19 cellular contexts compared by ENCODE assay signal in the genomic region with DNA sequence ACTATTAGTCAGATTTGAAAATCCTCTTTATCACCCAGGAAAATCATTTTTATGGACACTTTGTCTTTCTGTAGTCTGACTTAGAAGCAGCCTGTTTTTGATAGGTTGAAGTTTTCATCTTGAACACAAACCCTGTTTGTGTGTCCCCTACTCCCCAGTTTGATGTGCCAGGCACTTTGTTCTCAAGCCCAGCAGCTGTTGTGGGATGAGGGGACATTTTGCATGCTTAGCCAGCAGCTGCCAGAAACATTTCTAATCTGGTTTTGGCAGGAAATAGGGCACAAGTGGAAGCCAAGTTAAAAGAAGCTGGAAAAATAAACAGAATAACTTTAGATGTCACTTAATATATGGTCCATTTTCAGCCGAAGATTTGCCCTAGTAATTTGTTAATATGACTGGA.
A peak's percentile ranks its signal among the peaks of the same experiment; 100 is the strongest.
DNase-seq lines count a peak whose midpoint lies in the region; ATAC-seq and TF ChIP-seq lines count a peak whose summit lies in the region.
"Had no signal": no experiment of that assay in that cellular context is flagged by ENCODE, and none has a peak within 500 bp of the region (broad histone marks: within the 10 kb centered on the region; RNA-seq: fewer than 3 reads in every experiment).

No MANE protein-coding gene starts in this region.

- peak overlapping the region; percentile 52 for H3K27ac ChIP-seq in layer of hippocampus (ENCODE audit: low read depth, low read length)
- H3K27ac ChIP-seq: colonic mucosa, hepatocyte had no signal

- DNase-seq in astrocyte of the hippocampus (ENCODE audit: low read depth, low spot score) (peak; percentile 49), fibroblast of pulmonary artery (ENCODE audit: low read depth) (peak; percentile 36), superior temporal gyrus (ENCODE audit: extremely low spot score) (peak; percentile 80), HPDE6-E6E7 (ENCODE audit: extremely low spot score) (no peak)
- no peak for DNase-seq in stimulated activated CD4-positive, alpha-beta T cell treated with anti-CD3 and anti-CD28 coated beads, Interleukin-4, amount 100 ng/mL, for 4 hours
- DNase-seq: activated CD8-positive, alpha-beta memory T cell treated with anti-CD3 and anti-CD28 coated beads, Interleukin-2, amount 50 U/mL, for 4 hours; CD8-positive, alpha-beta T cell; colonic mucosa; DMS53; HCEC 1CT; islet precursor cell; naive B cell; NCI-H1436; NCI-H510A had no signal

- no peak for TF ChIP-seq CTCF in fibroblast of pulmonary artery (IDR thresholded peaks at IDR 0.05; ENCODE audit: low read length, missing control alignments)

- no peaks in the 10 kb centered on the region for H3K27me3 ChIP-seq in layer of hippocampus (ENCODE audit: control insufficient read depth, insufficient read depth, low read length)
- H3K27me3 ChIP-seq: colonic mucosa, hepatocyte had no signal

- ATAC-seq in GM21526 (IDR thresholded peaks at IDR 0.05; ENCODE audit: low FRiP score, unreplicated experiment): no peak
- ATAC-seq: CD8-positive, alpha-beta T cell; K562; stimulated activated effector memory CD8-positive, alpha-beta T cell treated with anti-CD3 and anti-CD28 coated beads, Interleukin-12 subunit alpha, Interleukin-12 subunit beta, amount 100 ng/mL, for 72 hours had no signal

- no peak overlapping the region for H3K4me3 ChIP-seq in fibroblast of pulmonary artery (replicated peaks; ENCODE audit: low read depth, low read length)
- H3K4me3 ChIP-seq: colonic mucosa, hepatocyte, K562 had no signal

Comparison
In these comparisons a context has a peak if more than half of its experiments do, and no peak if none do; other contexts are left out.
1. DNase-seq: peak in astrocyte of the hippocampus (single experiment), fibroblast of pulmonary artery (single experiment) and superior temporal gyrus (single experiment); none in HPDE6-E6E7 (single experiment) and stimulated activated CD4-positive, alpha-beta T cell treated with anti-CD3 and anti-CD28 coated beads, Interleukin-4, amount 100 ng/mL, for 4 hours (0 of 2).